ENCODE assay signal across 17 cellular contexts in the genomic region with DNA sequence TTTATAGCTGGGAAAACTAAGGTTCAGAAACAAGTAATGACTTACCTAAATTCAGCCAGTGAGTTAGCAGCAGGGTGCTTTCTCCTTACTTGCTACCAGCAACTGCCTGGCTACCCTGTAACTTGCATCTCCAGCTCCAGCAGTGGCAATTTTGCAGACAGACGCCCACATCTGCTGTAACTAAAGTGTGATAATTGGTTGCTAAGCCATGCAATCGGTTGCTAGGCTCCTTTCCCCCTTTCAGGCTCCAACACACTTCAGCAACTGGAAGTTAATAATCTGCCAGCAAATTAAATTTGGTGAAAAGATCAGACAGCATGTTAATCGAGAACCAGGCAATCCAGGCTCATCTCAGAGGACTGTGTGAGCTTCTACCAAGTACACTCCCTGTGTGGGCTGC.
"Had no signal": no experiment of that assay in that cellular context is flagged by ENCODE, and none has a peak within 500 bp of the region (broad histone marks: within the 10 kb centered on the region; RNA-seq: fewer than 3 reads in every experiment).

No MANE protein-coding gene starts in this region.

- DNase-seq: activated B cell treated with CpG ODN at 0.5 μM for 24 hours; activated CD4-positive, alpha-beta T cell treated with anti-CD3 and anti-CD28 coated beads for 48 hours; activated CD8-positive, alpha-beta memory T cell treated with anti-CD3 and anti-CD28 coated beads, Interleukin-2, amount 50 U/mL, for 4 hours; activated CD8-positive, alpha-beta T cell treated with anti-CD3 and anti-CD28 coated beads, Interleukin-2, amount 10 ng/mL, durations not matched to agents 7 days and 5 days; activated effector memory CD4-positive, alpha-beta T cell treated with anti-CD3 and anti-CD28 coated beads, Interleukin-2, amount 50 U/mL, for 16 hours; activated T-cell treated with anti-CD3 and anti-CD28 coated beads, Interleukin-2, amount 50 U/mL, for 48 hours; erythroblast; gastrocnemius medialis; left lung; natural killer cell; sigmoid colon; stimulated activated CD4-positive, alpha-beta T cell treated with anti-CD3 and anti-CD28 coated beads, Interleukin-1b, Interleukin-23, amount 100 ng/mL, for 48 hours; T-helper 2 cell had no signal

- H3K27ac ChIP-seq: adrenal gland, cardiac muscle cell, dorsolateral prefrontal cortex, gastrocnemius medialis, left lung, prostate gland, sigmoid colon had no signal

- H3K4me3 ChIP-seq: adrenal gland, cardiac muscle cell, dorsolateral prefrontal cortex, gastrocnemius medialis, left lung, prostate gland, sigmoid colon had no signal

- H3K4me1 ChIP-seq: adrenal gland, gastrocnemius medialis, left lung, prostate gland, sigmoid colon had no signal

- ATAC-seq: activated CD8-positive, alpha-beta T cell treated with anti-CD3 and anti-CD28 coated beads, Interleukin-2, amount 10 ng/mL, durations not matched to agents 7 days and 5 days; gastrocnemius medialis; left lung; natural killer cell had no signal

- H3K36me3 ChIP-seq: adrenal gland, cardiac muscle cell, gastrocnemius medialis, left lung, prostate gland, sigmoid colon had no signal

- H3K27me3 ChIP-seq: adrenal gland, cardiac muscle cell, gastrocnemius medialis, left lung, sigmoid colon had no signal
